In genomic region chr12:54214553-54215374, GRCh38 we compare ENCODE assay signal across 8 cellular contexts. TPM values are rescaled to one million over a fixed set of nuclear protein-coding genes. Genes with fewer than 3 reads are reported as not detected.
DNase-seq lines count a peak whose midpoint lies in the region; ATAC-seq, FAIRE-seq and TF ChIP-seq lines count a peak whose summit lies in the region.

No MANE protein-coding gene starts in this region.

- peak; percentile 77 for DNase-seq in GM12892 (ENCODE audit: insufficient read length)
- DNase-seq in NCI-H1417 treated with DMSO at 0.1 percent for 48 hours (lab: John Stamatoyannopoulos, UW): peak; percentile 58
- DNase-seq in SKM-1 treated with dmso at 0.1 percent for 144 hours (lab: John Stamatoyannopoulos, UW; ENCODE audit: unreplicated experiment): peak; percentile 62
- DNase-seq in Right ventricle myocardium inferior (ENCODE audit: missing footprints): peak; percentile 93
- peak; percentile 81 for DNase-seq in progenitor cell of endocrine pancreas (ENCODE audit: low spot score, unreplicated experiment)
- DNase-seq in ureter (ENCODE audit: low spot score): peak; percentile 88

- no peak overlapping the region for H3K27ac Mint-ChIP-seq in activated naive CD4-positive, alpha-beta T cell treated with anti-CD3 and anti-CD28 coated beads, Interleukin-2, amount 50 U/mL, for 24 hours
- H3K27ac Mint-ChIP-seq in progenitor cell of endocrine pancreas: no peak overlapping the region

- ATAC-seq in HG02852 (IDR thresholded peaks at IDR 0.05; ENCODE audit: unreplicated experiment): peak; percentile 74
- peak; percentile 82 for ATAC-seq in Right ventricle myocardium inferior

- H3K9me3 Mint-ChIP-seq in activated naive CD4-positive, alpha-beta T cell treated with anti-CD3 and anti-CD28 coated beads, Interleukin-2, amount 50 U/mL, for 24 hours: no peaks in the 10 kb centered on the region
- H3K9me3 Mint-ChIP-seq in progenitor cell of endocrine pancreas (ENCODE audit: low read depth): no peaks in the 10 kb centered on the region

- H3K36me3 Mint-ChIP-seq in activated naive CD4-positive, alpha-beta T cell treated with anti-CD3 and anti-CD28 coated beads, Interleukin-2, amount 50 U/mL, for 24 hours: no peaks in the 10 kb centered on the region
- no peaks in the 10 kb centered on the region for H3K36me3 Mint-ChIP-seq in progenitor cell of endocrine pancreas (ENCODE audit: insufficient read depth)

- FAIRE-seq in GM12892 (lab: Jason Lieb, UNC): peak; percentile 64

- peak; percentile 99 for TF ChIP-seq CTCF in progenitor cell of endocrine pancreas (IDR thresholded peaks at IDR 0.05; ENCODE audit: unreplicated experiment)

- H3K4me3 Mint-ChIP-seq in activated naive CD4-positive, alpha-beta T cell treated with anti-CD3 and anti-CD28 coated beads, Interleukin-2, amount 50 U/mL, for 24 hours: peak overlapping the region; percentile 48
- no peak overlapping the region for H3K4me3 Mint-ChIP-seq in progenitor cell of endocrine pancreas (ENCODE audit: low read depth)

- peaks cover 33% of the 10 kb centered on the region for H3K4me1 Mint-ChIP-seq in activated naive CD4-positive, alpha-beta T cell treated with anti-CD3 and anti-CD28 coated beads, Interleukin-2, amount 50 U/mL, for 24 hours
- peaks cover 10% of the 10 kb centered on the region for H3K4me1 Mint-ChIP-seq in progenitor cell of endocrine pancreas (ENCODE audit: low read depth)

- TF ChIP-seq POLR2A in GM12892 (IDR thresholded peaks at IDR 0.05; ENCODE audit: low read depth, low read length): no peak

- H3K27me3 Mint-ChIP-seq in activated naive CD4-positive, alpha-beta T cell treated with anti-CD3 and anti-CD28 coated beads, Interleukin-2, amount 50 U/mL, for 24 hours: no peaks in the 10 kb centered on the region
- H3K27me3 Mint-ChIP-seq in progenitor cell of endocrine pancreas: peaks cover 87% of the 10 kb centered on the region

- intact Hi-C loops in Right ventricle myocardium inferior (cut with DNase I): loop anchor here (5.0 kb wide), 1 partner anchor 63 kb away; no protein-coding TSS in a partner anchor

RNA-seq across cellular contexts. Expression of gene SMUG1, which starts 26.0 kb away (rescaled TPM):
- 29.7 TPM for polyA plus RNA-seq in GM12892 (2012; ENCODE audit: missing spikeins)
- total RNA-seq in Right ventricle myocardium inferior: 17.6 TPM
- 53.1 and 57.6 TPM in 2 replicates for total RNA-seq in progenitor cell of endocrine pancreas
- 24.5 TPM for total RNA-seq in ureter

Comparison
In these comparisons a context has a peak if more than half of its experiments do, and no peak if none do; other contexts are left out.
1. Peak in every context shown above with its lines: DNase-seq and ATAC-seq.